Comparison of ENCODE assay signal across 16 cellular contexts in the genomic region with DNA sequence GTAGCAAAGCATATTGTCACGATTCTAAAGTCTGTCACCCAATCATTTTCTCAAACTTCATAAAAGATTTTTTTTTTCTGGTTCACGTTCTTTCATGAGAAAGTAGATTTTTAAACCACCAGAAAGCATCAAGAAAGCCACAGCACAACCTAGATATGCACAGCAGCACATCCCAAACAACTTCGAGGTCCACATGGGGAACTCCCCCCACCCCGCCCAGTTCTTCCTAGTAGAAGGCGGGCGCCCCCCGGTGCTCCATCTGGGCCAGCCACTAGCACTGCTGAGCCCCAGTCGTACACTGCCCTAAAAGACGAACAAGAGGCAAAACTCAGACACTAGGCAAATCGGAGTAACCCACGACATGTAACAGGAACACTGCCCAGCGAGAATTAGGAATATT. TPM values are rescaled to one million over a fixed set of nuclear protein-coding genes. Genes with fewer than 3 reads are reported as not detected.
DNase-seq lines count a peak whose midpoint lies in the region; ATAC-seq and TF ChIP-seq lines count a peak whose summit lies in the region.
"Had no signal": no experiment of that assay in that cellular context is flagged by ENCODE, and none has a peak within 500 bp of the region (broad histone marks: within the 10 kb centered on the region; RNA-seq: fewer than 3 reads in every experiment).

No MANE protein-coding gene starts in this region.

- H3K4me2 ChIP-seq in Loucy (ENCODE audit: low read depth, low read length, poor library complexity, severe bottlenecking) (peak overlapping the region; percentile 8), MM.1S (ENCODE audit: low read depth, low read length) (no peak overlapping the region)

- H2AFZ ChIP-seq in Loucy (ENCODE audit: low read length) = no peak overlapping the region
- H2AFZ ChIP-seq in MM.1S (ENCODE audit: low read length) = no peak overlapping the region
- H2AFZ ChIP-seq: parathyroid adenoma had no signal

- H3K4me3 Mint-ChIP-seq in activated CD4-positive, alpha-beta memory T cell treated with anti-CD3 and anti-CD28 coated beads, Interleukin-2, amount 10 ng/mL, durations not matched to agents 7 days and 5 days = no peak overlapping the region
- no peak overlapping the region for H3K4me3 Mint-ChIP-seq in activated naive CD8-positive, alpha-beta T cell treated with anti-CD3 and anti-CD28 coated beads for 36 hours

- no peak overlapping the region for H3K4me3 ChIP-seq in Loucy (ENCODE audit: low read length, poor library complexity, severe bottlenecking)
- no peak overlapping the region for H3K4me3 ChIP-seq in MM.1S (ENCODE audit: low read length)
- H3K4me3 ChIP-seq: SK-N-MC, vagina had no signal

- H3K9me2 ChIP-seq in Loucy (replicated peaks; ENCODE audit: low read depth, low read length) (no peaks in the 10 kb centered on the region), MM.1S (replicated peaks; ENCODE audit: insufficient read depth, low read length) (no peaks in the 10 kb centered on the region)

- no peak overlapping the region for H3K27ac ChIP-seq in MM.1S (ENCODE audit: low read length)
- H3K27ac ChIP-seq: parathyroid adenoma, SK-N-MC, vagina had no signal

- POLR2A ChIA-PET in activated CD4-positive, alpha-beta memory T cell treated with anti-CD3 and anti-CD28 coated beads, Interleukin-2, amount 10 ng/mL, durations not matched to agents 7 days and 5 days (lab: Charles Lee) = interaction anchor here (3.8 kb wide), 1 partner anchor 15 kb away, joined by 18 read pairs; a partner anchor contains a TSS

- ATAC-seq in HG03039 (IDR thresholded peaks at IDR 0.05; ENCODE audit: unreplicated experiment) (no peak), GM21576 (IDR thresholded peaks at IDR 0.05; ENCODE audit: unreplicated experiment) (no peak)

- no peaks in the 10 kb centered on the region for H3K27me3 ChIP-seq in Loucy (ENCODE audit: insufficient read depth, low read length, poor library complexity, severe bottlenecking)
- no peaks in the 10 kb centered on the region for H3K27me3 ChIP-seq in MM.1S (replicated peaks; ENCODE audit: insufficient read depth, low read length)
- H3K27me3 ChIP-seq: BE2C, vagina had no signal

- DNase-seq in activated CD4-positive, alpha-beta memory T cell treated with anti-CD3 and anti-CD28 coated beads, Interleukin-2, amount 10 ng/mL, durations not matched to agents 7 days and 5 days = no peak
- DNase-seq in activated naive CD8-positive, alpha-beta T cell treated with anti-CD3 and anti-CD28 coated beads for 36 hours = peak; percentile 26
- peak; percentile 13 to 16 for DNase-seq in stimulated activated CD4-positive, alpha-beta T cell treated with anti-CD3 and anti-CD28 coated beads, Interleukin-4, amount 100 ng/mL, for 4 hours
- DNase-seq in RPMI8226 (no peak), MM.1S (no peak)
- DNase-seq: amniotic stem cell, BE2C, kidney, NCI-H1092, NCI-H2227 treated with DMSO at 0.1 percent for 48 hours had no signal

- peak overlapping the region; percentile 5 for H3K27ac Mint-ChIP-seq in activated CD4-positive, alpha-beta memory T cell treated with anti-CD3 and anti-CD28 coated beads, Interleukin-2, amount 10 ng/mL, durations not matched to agents 7 days and 5 days
- no peak overlapping the region for H3K27ac Mint-ChIP-seq in activated naive CD8-positive, alpha-beta T cell treated with anti-CD3 and anti-CD28 coated beads for 36 hours

- peaks cover 51% of the 10 kb centered on the region for H3K4me1 ChIP-seq in Loucy (ENCODE audit: insufficient read depth, low read length, poor library complexity, severe bottlenecking)
- no peaks in the 10 kb centered on the region for H3K4me1 ChIP-seq in MM.1S (ENCODE audit: low read length)

- H4K20me1 ChIP-seq in Loucy (ENCODE audit: insufficient read depth, low read length, poor library complexity, severe bottlenecking) (peaks cover 13% of the 10 kb centered on the region), MM.1S (ENCODE audit: insufficient read depth, low read length) (peaks cover 5% of the 10 kb centered on the region; the same call in 1 of the 2 replicates)

- CTCF ChIA-PET in activated CD4-positive, alpha-beta memory T cell treated with anti-CD3 and anti-CD28 coated beads, Interleukin-2, amount 10 ng/mL, durations not matched to agents 7 days and 5 days (lab: Charles Lee) = no interaction called here

- TF ChIP-seq CTCF in Loucy (conservative IDR thresholded peaks at IDR 0.05; ENCODE audit: low read length) (peak; percentile 33), MM.1S (IDR thresholded peaks at IDR 0.05; ENCODE audit: low read length) (no peak)

- no peaks in the 10 kb centered on the region for H3K9me3 ChIP-seq in Loucy (ENCODE audit: insufficient read depth, low read depth, low read length)
- H3K9me3 ChIP-seq in MM.1S (replicated peaks; ENCODE audit: insufficient read depth, low read length) = no peaks in the 10 kb centered on the region
- H3K9me3 ChIP-seq: BE2C, vagina had no signal

- H3F3A ChIP-seq in Loucy (ENCODE audit: low read depth) (peaks cover 4% of the 10 kb centered on the region; the same call in 1 of the 2 replicates), MM.1S (ENCODE audit: insufficient read depth, low read length) (no peaks in the 10 kb centered on the region)

- no peaks in the 10 kb centered on the region for H3K9me3 Mint-ChIP-seq in activated CD4-positive, alpha-beta memory T cell treated with anti-CD3 and anti-CD28 coated beads, Interleukin-2, amount 10 ng/mL, durations not matched to agents 7 days and 5 days
- H3K9me3 Mint-ChIP-seq in activated naive CD8-positive, alpha-beta T cell treated with anti-CD3 and anti-CD28 coated beads for 36 hours = no peaks in the 10 kb centered on the region

- H3K36me3 ChIP-seq in Loucy (ENCODE audit: insufficient read depth, low read length) (peaks cover 10% of the 10 kb centered on the region; the same call in 1 of the 2 replicates), MM.1S (replicated peaks; ENCODE audit: insufficient read depth, low read length) (no peaks in the 10 kb centered on the region)
- H3K36me3 ChIP-seq: BE2C, vagina had no signal

- peaks cover 39% of the 10 kb centered on the region for H3K4me1 Mint-ChIP-seq in activated CD4-positive, alpha-beta memory T cell treated with anti-CD3 and anti-CD28 coated beads, Interleukin-2, amount 10 ng/mL, durations not matched to agents 7 days and 5 days
- peaks cover 34% of the 10 kb centered on the region for H3K4me1 Mint-ChIP-seq in activated naive CD8-positive, alpha-beta T cell treated with anti-CD3 and anti-CD28 coated beads for 36 hours

- peaks cover 17% of the 10 kb centered on the region for H3K36me3 Mint-ChIP-seq in activated CD4-positive, alpha-beta memory T cell treated with anti-CD3 and anti-CD28 coated beads, Interleukin-2, amount 10 ng/mL, durations not matched to agents 7 days and 5 days (ENCODE audit: low read depth)
- peaks cover 11% of the 10 kb centered on the region for H3K36me3 Mint-ChIP-seq in activated naive CD8-positive, alpha-beta T cell treated with anti-CD3 and anti-CD28 coated beads for 36 hours

- H3K9ac ChIP-seq in Loucy (ENCODE audit: low read depth, low read length, poor library complexity, severe bottlenecking) (no peak overlapping the region), MM.1S (ENCODE audit: low read length) (no peak overlapping the region)
- H3K9ac ChIP-seq: parathyroid adenoma had no signal

- H3K27me3 Mint-ChIP-seq in activated CD4-positive, alpha-beta memory T cell treated with anti-CD3 and anti-CD28 coated beads, Interleukin-2, amount 10 ng/mL, durations not matched to agents 7 days and 5 days = no peaks in the 10 kb centered on the region
- no peaks in the 10 kb centered on the region for H3K27me3 Mint-ChIP-seq in activated naive CD8-positive, alpha-beta T cell treated with anti-CD3 and anti-CD28 coated beads for 36 hours

- H3K79me2 ChIP-seq in Loucy (ENCODE audit: insufficient read depth, low read length) = peaks cover 85% of the 10 kb centered on the region
- H3K79me2 ChIP-seq in MM.1S (ENCODE audit: low read length) = peaks cover 92% of the 10 kb centered on the region

RNA-seq across cellular contexts. Expression of a gene that starts 15.5 kb away (rescaled TPM):
- 100 to 1,000 TPM; 190 to 193 TPM for total RNA-seq in activated CD4-positive, alpha-beta memory T cell treated with anti-CD3 and anti-CD28 coated beads, Interleukin-2, amount 10 ng/mL, durations not matched to agents 7 days and 5 days
- total RNA-seq in activated naive CD8-positive, alpha-beta T cell treated with anti-CD3 and anti-CD28 coated beads for 36 hours = 100 to 1,000 TPM; 272 to 286 TPM

RNA-seq across cellular contexts. Expression of a gene that starts 15.7 kb away (rescaled TPM):
- total RNA-seq in activated CD4-positive, alpha-beta memory T cell treated with anti-CD3 and anti-CD28 coated beads, Interleukin-2, amount 10 ng/mL, durations not matched to agents 7 days and 5 days = 100 to 1,000 TPM; 282 to 290 TPM
- total RNA-seq in activated naive CD8-positive, alpha-beta T cell treated with anti-CD3 and anti-CD28 coated beads for 36 hours = 100 to 1,000 TPM; 263 to 265 TPM

RNA-seq across cellular contexts. Expression of a gene that starts 56.1 kb away (rescaled TPM):
- 10 to 100 TPM; 14.1 to 15.0 TPM for total RNA-seq in activated CD4-positive, alpha-beta memory T cell treated with anti-CD3 and anti-CD28 coated beads, Interleukin-2, amount 10 ng/mL, durations not matched to agents 7 days and 5 days
- total RNA-seq in activated naive CD8-positive, alpha-beta T cell treated with anti-CD3 and anti-CD28 coated beads for 36 hours = 10 to 100 TPM; 32.7 to 36.8 TPM

Comparison
In these comparisons a context has a peak if more than half of its experiments do, and no peak if none do; other contexts are left out.
1. DNase-seq: peak in activated naive CD8-positive, alpha-beta T cell treated with anti-CD3 and anti-CD28 coated beads for 36 hours (single experiment) and stimulated activated CD4-positive, alpha-beta T cell treated with anti-CD3 and anti-CD28 coated beads, Interleukin-4, amount 100 ng/mL, for 4 hours (2 of 2); none in activated CD4-positive, alpha-beta memory T cell treated with anti-CD3 and anti-CD28 coated beads, Interleukin-2, amount 10 ng/mL, durations not matched to agents 7 days and 5 days (single experiment), RPMI8226 (single experiment) and MM.1S (single experiment).